In genomic region chr18:3037423-3037915, GRCh38 we compare ENCODE assay signal across 9 cellular contexts. TPM values are rescaled to one million over a fixed set of nuclear protein-coding genes. Genes with fewer than 3 reads are reported as not detected.
A peak's percentile ranks its signal among the peaks of the same experiment; 100 is the strongest.
DNase-seq lines count a peak whose midpoint lies in the region; ATAC-seq and TF ChIP-seq lines count a peak whose summit lies in the region.
"Had no signal": no experiment of that assay in that cellular context is flagged by ENCODE, and none has a peak within 500 bp of the region (broad histone marks: within the 10 kb centered on the region; RNA-seq: fewer than 3 reads in every experiment).

No MANE protein-coding gene starts in this region.

- H3K27ac ChIP-seq in DOHH2 (ENCODE audit: low read depth, low read length): no peak overlapping the region
- peak overlapping the region; percentile 57 for H3K27ac ChIP-seq in SJSA1
- H3K27ac ChIP-seq in spleen: peak overlapping the region; percentile 37 to 85 (median 65)

- H3K36me3 ChIP-seq in DOHH2 (ENCODE audit: control insufficient read depth, low read length): no peaks in the 10 kb centered on the region
- no peaks in the 10 kb centered on the region for H3K36me3 ChIP-seq in SJSA1
- no peaks in the 10 kb centered on the region for H3K36me3 ChIP-seq in spleen

- H3K79me2 ChIP-seq in DOHH2 (ENCODE audit: control insufficient read depth, low read length): no peaks in the 10 kb centered on the region

- H3K4me1 ChIP-seq in DOHH2 (ENCODE audit: control insufficient read depth, low read length) (peaks cover 5% of the 10 kb centered on the region), SJSA1 (replicated peaks) (peaks cover 6% of the 10 kb centered on the region), spleen (peaks cover 3 to 27% (median 12%) of the 10 kb centered on the region in 6 donors)

- CTCF ChIA-PET in HEK293T (lab: Yijun Ruan, JAX): no interaction called here

- no peaks in the 10 kb centered on the region for H4K20me1 ChIP-seq in DOHH2 (ENCODE audit: control insufficient read depth, insufficient read depth, low read depth, low read length)

- DNase-seq in SJSA1 (ENCODE audit: low read depth in 1 of 2, low spot score in 2 of 2) (peak; percentile 57), fibroblast of the conjunctiva (ENCODE audit: low read depth) (peak; percentile 20), spleen (no peak), T-helper 9 cell (no peak), HEK293T (ENCODE audit: extremely low spot score) (no peak)
- DNase-seq: activated B cell treated with CpG ODN at 0.5 μM for 24 hours had no signal

- H3K27me3 ChIP-seq in DOHH2 (ENCODE audit: control insufficient read depth, low read length) (no peaks in the 10 kb centered on the region), SJSA1 (replicated peaks) (no peaks in the 10 kb centered on the region), spleen (replicated peaks in 1 of 7) (no peaks in the 10 kb centered on the region)

- POLR2A ChIA-PET in HEK293T (lab: Yijun Ruan, JAX): no interaction called here

- TF ChIP-seq CTCF in DOHH2 (IDR thresholded peaks at IDR 0.05; ENCODE audit: low read depth, low read length, poor library complexity, severe bottlenecking) (no peak), spleen (IDR thresholded peaks at IDR 0.05 in 8 of 11, conservative IDR thresholded peaks at IDR 0.05 in 3 of 11) (no peak)

- 29 to 40% (median 32%) methylated on average over 4 of the region's 4 CpGs for WGBS in spleen, 5 donors

- no peaks in the 10 kb centered on the region for H3F3A ChIP-seq in DOHH2 (ENCODE audit: control insufficient read depth, insufficient read depth)

- TF ChIP-seq POLR2A in spleen (IDR thresholded peaks at IDR 0.05): no peak

- H3K4me3 ChIP-seq in DOHH2 (ENCODE audit: low read length) (no peak overlapping the region), SJSA1 (no peak overlapping the region), spleen (peak overlapping the region in 1 of 8 donors; percentile 44)

- peak; percentile 99 for ATAC-seq in GM19395 (IDR thresholded peaks at IDR 0.05; ENCODE audit: unreplicated experiment)
- peak; percentile 99 for ATAC-seq in HG03378 (IDR thresholded peaks at IDR 0.05; ENCODE audit: unreplicated experiment)

- intact Hi-C loops in spleen (cut with DNase I; ENCODE audit: low total_unique reads): no loop called here

- no peaks in the 10 kb centered on the region for H3K9me2 ChIP-seq in DOHH2 (replicated peaks; ENCODE audit: control insufficient read depth, low read length)

- H3K4me2 ChIP-seq in DOHH2 (ENCODE audit: low read length): peak overlapping the region; percentile 3; the same call in 1 of the 2 replicates

- H3K9me3 ChIP-seq in DOHH2 (ENCODE audit: control insufficient read depth, insufficient read depth, low read length) (no peaks in the 10 kb centered on the region), SJSA1 (replicated peaks) (no peaks in the 10 kb centered on the region), spleen (no peaks in the 10 kb centered on the region)

TF ChIP-seq in HEK293T, 16 proteins besides CTCF, POLR2A, EP300 and RAD21:
- TF ChIP-seq NFRKB (IDR thresholded peaks at IDR 0.05) (no peak), FOXK2 (IDR thresholded peaks at IDR 0.05) (no peak), ARNT (IDR thresholded peaks at IDR 0.05) (no peak), L3MBTL2 (conservative IDR thresholded peaks at IDR 0.05) (no peak), HDGF (IDR thresholded peaks at IDR 0.05; ENCODE audit: borderline replicate concordance) (no peak), SUZ12 (IDR thresholded peaks at IDR 0.05) (no peak), SP1 (IDR thresholded peaks at IDR 0.05) (no peak), BHLHE40 (IDR thresholded peaks at IDR 0.05; ENCODE audit: borderline replicate concordance) (no peak), CTBP1 (IDR thresholded peaks at IDR 0.05; ENCODE audit: borderline replicate concordance) (no peak), FOXA1 (IDR thresholded peaks at IDR 0.05) (no peak), FOXM1 (IDR thresholded peaks at IDR 0.05; ENCODE audit: borderline replicate concordance) (no peak), LEF1 (IDR thresholded peaks at IDR 0.05; ENCODE audit: borderline replicate concordance) (no peak), TARDBP (IDR thresholded peaks at IDR 0.05) (no peak)
- TF ChIP-seq, protein P1, sequence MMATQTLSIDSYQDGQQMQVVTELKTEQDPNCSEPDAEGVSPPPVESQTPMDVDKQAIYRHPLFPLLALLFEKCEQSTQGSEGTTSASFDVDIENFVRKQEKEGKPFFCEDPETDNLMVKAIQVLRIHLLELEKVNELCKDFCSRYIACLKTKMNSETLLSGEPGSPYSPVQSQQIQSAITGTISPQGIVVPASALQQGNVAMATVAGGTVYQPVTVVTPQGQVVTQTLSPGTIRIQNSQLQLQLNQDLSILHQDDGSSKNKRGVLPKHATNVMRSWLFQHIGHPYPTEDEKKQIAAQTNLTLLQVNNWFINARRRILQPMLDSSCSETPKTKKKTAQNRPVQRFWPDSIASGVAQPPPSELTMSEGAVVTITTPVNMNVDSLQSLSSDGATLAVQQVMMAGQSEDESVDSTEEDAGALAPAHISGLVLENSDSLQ (IDR thresholded peaks at IDR 0.05): no peak

RNA-seq across cellular contexts. Expression of gene LPIN2, which starts 24.5 kb away (rescaled TPM):
- 13.7 and 21.0 TPM in 2 replicates for total RNA-seq in SJSA1 (2014; rRNA removed; shearing (Covaris generic))
- total RNA-seq in spleen: 10 to 100 TPM; 44.8 to 79.7 (median 61.5) TPM
- polyA plus RNA-seq in spleen: 1 to 10 TPM; 4.0 to 9.6 (median 5.8) TPM

Comparison
In these comparisons a context has a peak if more than half of its experiments do, and no peak if none do; other contexts are left out.
1. DNase-seq: peak in SJSA1 (2 of 2) and fibroblast of the conjunctiva (single experiment); none in spleen (single experiment), T-helper 9 cell (single experiment) and HEK293T (single experiment).